In the genomic region with DNA sequence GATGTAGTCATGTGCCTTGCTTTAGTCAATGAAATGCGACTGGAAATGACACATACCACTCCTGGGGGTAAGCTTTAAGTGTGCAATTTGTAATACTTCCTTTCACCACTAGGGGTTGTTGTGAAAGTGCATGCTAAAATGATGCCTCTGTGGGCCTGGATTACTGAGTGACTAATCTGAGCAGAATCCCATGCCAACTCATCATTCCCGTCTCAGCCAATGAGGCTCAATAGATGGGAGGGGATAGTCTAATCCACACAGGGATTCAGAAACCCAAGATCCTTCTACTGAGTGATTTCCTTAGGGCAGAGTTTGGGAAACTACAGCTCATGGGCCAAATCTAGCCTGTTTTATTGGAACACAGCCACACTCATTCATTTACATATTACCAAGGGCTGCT, we compare ENCODE assay signal across 8 cellular contexts. TPM values are rescaled to one million over a fixed set of nuclear protein-coding genes. Genes with fewer than 3 reads are reported as not detected.
DNase-seq lines count a peak whose midpoint lies in the region; ATAC-seq, FAIRE-seq and TF ChIP-seq lines count a peak whose summit lies in the region.

No MANE protein-coding gene starts in this region.

- peak; percentile 86 for ATAC-seq in HG03103 (IDR thresholded peaks at IDR 0.05; ENCODE audit: low read depth, unreplicated experiment)
- peak; percentile 98 for ATAC-seq in foreskin keratinocyte
- ATAC-seq in upper lobe of right lung, result peak; percentile 59
- no peak for ATAC-seq in GM21381 (IDR thresholded peaks at IDR 0.05; ENCODE audit: unreplicated experiment)

- no peak for TF ChIP-seq POLR2A in GM12891 (IDR thresholded peaks at IDR 0.05; ENCODE audit: low read depth, low read length)

- no peaks in the 10 kb centered on the region for H3K36me3 ChIP-seq in upper lobe of right lung

- intact Hi-C loops in upper lobe of right lung (cut with DNase I), result no loop called here

- peak; percentile 85 for FAIRE-seq in GM12891 (lab: Jason Lieb, UNC)

- H3K4me3 ChIP-seq in AG04450 (ENCODE audit: low read depth, low read length) (no peak overlapping the region), upper lobe of right lung (no peak overlapping the region)

- peaks cover 2% of the 10 kb centered on the region for H3K27me3 ChIP-seq in AG04450 (ENCODE audit: control insufficient read depth, insufficient read depth, low read length)
- no peaks in the 10 kb centered on the region for H3K27me3 ChIP-seq in foreskin keratinocyte
- H3K27me3 ChIP-seq in upper lobe of right lung, result no peaks in the 10 kb centered on the region

- CTCF ChIA-PET in AG04450 (lab: Charles Lee), result interaction anchor here (1.0 to 2.2 kb wide), 5 partner anchors 13 to 212 kb away, joined by 3 to 8 read pairs (median 3); no protein-coding TSS in a partner anchor

- DNase-seq in AG04450 (ENCODE audit: low read depth, low spot score) (no peak), GM12891 (ENCODE audit: insufficient read length, low spot score) (peak; percentile 39), RPMI7951 (ENCODE audit: low read depth) (peak; percentile 78), foreskin keratinocyte (peak; percentile 77 to 86), upper lobe of right lung (no peak), cerebellar nuclear complex (lab: John Stamatoyannopoulos, UW) (no peak)

- peak overlapping the region; percentile 2 for H3K27ac ChIP-seq in AG04450 (ENCODE audit: low read depth, low read length)
- H3K27ac ChIP-seq in foreskin keratinocyte, result no peak overlapping the region
- H3K27ac ChIP-seq in upper lobe of right lung, result no peak overlapping the region

- H3K4me1 ChIP-seq in foreskin keratinocyte (no peaks in the 10 kb centered on the region), upper lobe of right lung (no peaks in the 10 kb centered on the region)

- H3K9me3 ChIP-seq in AG04450 (ENCODE audit: control insufficient read depth, insufficient read depth, low read length), result no peaks in the 10 kb centered on the region
- H3K9me3 ChIP-seq in upper lobe of right lung, result no peaks in the 10 kb centered on the region

- POLR2A ChIA-PET in AG04450 (lab: Yijun Ruan, JAX), result no interaction called here

- peak; percentile 53 for TF ChIP-seq CTCF in AG04450 (IDR thresholded peaks at IDR 0.05; ENCODE audit: low read depth, low read length)
- peak; percentile 80 for TF ChIP-seq CTCF in foreskin keratinocyte (conservative IDR thresholded peaks at IDR 0.05)
- TF ChIP-seq CTCF in upper lobe of right lung (IDR thresholded peaks at IDR 0.05), result peak; percentile 49

TF ChIP-seq in GM12891, 5 proteins besides CTCF, POLR2A, EP300 and RAD21:
- TF ChIP-seq TAF1 (IDR thresholded peaks at IDR 0.05; ENCODE audit: low read depth, low read length) (no peak), POLR2AphosphoS5 (IDR thresholded peaks at IDR 0.05; ENCODE audit: low read depth, low read length) (no peak), PAX5 (IDR thresholded peaks at IDR 0.05; ENCODE audit: insufficient read depth, low read length, severe bottlenecking) (no peak), SPI1 (IDR thresholded peaks at IDR 0.05; ENCODE audit: low read depth, low read length) (no peak), POU2F2 (IDR thresholded peaks at IDR 0.05; ENCODE audit: low read depth, low read length) (no peak)

RNA-seq across cellular contexts. Expression of gene HRH4, which starts 54.0 kb away (rescaled TPM):
- 0.01 TPM in 1 of 2 replicates, not detected in the other for polyA plus RNA-seq in AG04450 (2011; rRNA removed)
- 0.05 TPM in 1 of 2 replicates, not detected in the other for polyA minus RNA-seq in AG04450 (2011; rRNA and poly(A)+ RNA removed)
- polyA plus RNA-seq in GM12891 (2012; ENCODE audit: low read depth, missing spikeins), result not detected
- total RNA-seq in RPMI7951 (2014; rRNA removed; shearing (Covaris generic)), result not detected in 2 replicates
- 0.04 TPM in 1 of 2 replicates, not detected in the other for total RNA-seq in foreskin keratinocyte
- polyA plus RNA-seq in foreskin keratinocyte, result not detected in 2 replicates
- total RNA-seq in upper lobe of right lung, result 1.7 TPM

Comparison
In these comparisons a context has a peak if more than half of its experiments do, and no peak if none do; other contexts are left out.
1. DNase-seq: peak in GM12891 (single experiment), RPMI7951 (single experiment) and foreskin keratinocyte (2 of 2); none in AG04450 (single experiment), upper lobe of right lung (single experiment) and cerebellar nuclear complex (0 of 2).
2. Peak in every context shown above with its lines, with median percentiles within 50 percentile points of each other: CTCF ChIP-seq.